In the genomic region with DNA sequence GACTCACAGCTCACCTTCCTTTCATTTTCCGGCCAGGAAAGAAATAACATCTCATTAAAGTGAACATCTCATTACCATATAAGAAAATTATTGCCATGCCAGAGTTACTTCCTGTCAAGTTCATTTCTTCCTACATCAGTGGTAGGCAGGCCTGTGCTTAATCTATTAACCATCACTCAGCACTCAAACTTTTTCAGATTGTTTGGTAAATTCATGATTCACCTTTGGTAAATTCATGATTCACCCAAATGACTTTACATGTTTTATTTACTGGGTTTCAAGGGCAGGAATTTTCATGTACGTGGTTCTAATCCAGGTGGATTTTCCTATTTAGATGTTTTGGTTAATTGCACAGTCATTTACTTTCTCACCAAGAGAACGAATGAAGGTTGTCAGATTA, we compare ENCODE assay signal across 25 cellular contexts.
"Had no signal": no experiment of that assay in that cellular context is flagged by ENCODE, and none has a peak within 500 bp of the region (broad histone marks: within the 10 kb centered on the region; RNA-seq: fewer than 3 reads in every experiment).

No MANE protein-coding gene starts in this region.

- H3K36me3 ChIP-seq: adrenal gland, left ventricle myocardium inferior, neutrophil, ovary, transverse colon had no signal

- H3K4me3 ChIP-seq: adrenal gland, body of pancreas, coronary artery, dorsolateral prefrontal cortex, left ventricle myocardium inferior, lung, ovary, skin epidermis, testis, transverse colon had no signal

- H3K4me1 ChIP-seq: body of pancreas, testis had no signal

- H3K27me3 ChIP-seq: adrenal gland, body of pancreas, dorsolateral prefrontal cortex, neutrophil, ovary, testis, transverse colon had no signal

- H3K9me3 ChIP-seq: adrenal gland, body of pancreas, left ventricle myocardium inferior, neutrophil, ovary, testis, transverse colon had no signal

- DNase-seq: activated CD4-positive, alpha-beta T cell treated with anti-CD3 and anti-CD28 coated beads for 4 hours; activated CD4-positive, alpha-beta T cell treated with anti-CD3 and anti-CD28 coated beads, Interleukin-2, amount 50 U/mL, for 4 hours; activated CD4-positive, CD25-positive, alpha-beta regulatory T cell; activated CD8-positive, alpha-beta memory T cell treated with anti-CD3 and anti-CD28 coated beads for 24 hours; activated effector memory CD4-positive, alpha-beta T cell treated with Interleukin-2 at 50 U/mL for 16 hours; activated naive CD4-positive, alpha-beta T cell treated with Interleukin-2 at 50 U/mL for 16 hours; activated naive CD8-positive, alpha-beta T cell treated with anti-CD3 and anti-CD28 coated beads for 36 hours; adrenal gland; aorta; body of pancreas; dorsolateral prefrontal cortex; effector memory CD4-positive, alpha-beta T cell; glutamatergic neuron; left ventricle myocardium inferior; ovary; retina; stimulated activated CD4-positive, alpha-beta T cell treated with anti-CD3 and anti-CD28 coated beads, Interleukin-12 subunit alpha, Interleukin-12 subunit beta, amount 100 ng/mL, for 4 hours; stimulated activated CD4-positive, alpha-beta T cell treated with anti-CD3 and anti-CD28 coated beads, Interleukin-4, amount 100 ng/mL, for 1 hour; stimulated activated naive CD8-positive, alpha-beta T cell treated with anti-CD3 and anti-CD28 coated beads, Interleukin-15, Interleukin-2, amounts not matched to agents 100 U/mL and 50 U/mL, for 24 hours; testis; transverse colon had no signal

- H3K27ac ChIP-seq: adrenal gland, body of pancreas, coronary artery, dorsolateral prefrontal cortex, left ventricle myocardium inferior, neutrophil, ovary, skin epidermis, testis, transverse colon had no signal
